10 cellular contexts compared by ENCODE assay signal in genomic region chr11:115500547-115501503, GRCh38. TPM values are rescaled to one million over a fixed set of nuclear protein-coding genes. Genes with fewer than 3 reads are reported as not detected.
DNase-seq lines count a peak whose midpoint lies in the region; ATAC-seq and TF ChIP-seq lines count a peak whose summit lies in the region.
"Had no signal": no experiment of that assay in that cellular context is flagged by ENCODE, and none has a peak within 500 bp of the region (broad histone marks: within the 10 kb centered on the region; RNA-seq: fewer than 3 reads in every experiment).

No MANE protein-coding gene starts in this region.

- H3K4me3 ChIP-seq in MG63 (peak overlapping the region; percentile 56), esophagus squamous epithelium (peak overlapping the region in 3 of 4 donors; percentile 15 to 74 (median 37))

- H3K4me1 ChIP-seq in esophagus squamous epithelium: peaks cover 9 to 53% (median 10%) of the 10 kb centered on the region in 3 donors

- TF ChIP-seq POLR2A in esophagus squamous epithelium (IDR thresholded peaks at IDR 0.05): no peak

- peak overlapping the region in 2 of 4 donors; percentile 31 to 39 for H3K27ac ChIP-seq in esophagus squamous epithelium

- 58 to 60% methylated on average over 13 to 14 of the region's 14 CpGs for WGBS in esophagus squamous epithelium, 2 donors

- H3K27me3 ChIP-seq in MG63 (no peaks in the 10 kb centered on the region), esophagus squamous epithelium (peaks cover 0 to 57% (median 0%) of the 10 kb centered on the region in 4 donors)

- H3K36me3 ChIP-seq in MG63 (no peaks in the 10 kb centered on the region), esophagus squamous epithelium (no peaks in the 10 kb centered on the region)

- H3K9me3 ChIP-seq in MG63: no peaks in the 10 kb centered on the region
- H3K9me3 ChIP-seq in esophagus squamous epithelium: no peaks in the 10 kb centered on the region

- DNase-seq in MG63: no peak
- peak; percentile 13 for DNase-seq in NCI-H82 treated with DMSO at 0.1 percent for 48 hours (lab: John Stamatoyannopoulos, UW; ENCODE audit: unreplicated experiment)
- no peak for DNase-seq in esophagus squamous epithelium (lab: John Stamatoyannopoulos, UW)
- no peak for DNase-seq in sciatic nerve (ENCODE audit: low spot score)
- no peak for DNase-seq in T-helper 2 cell
- DNase-seq: immature natural killer cell, NCI-H1092 treated with DMSO at 0.1 percent for 48 hours had no signal

- no peak for TF ChIP-seq CTCF in esophagus squamous epithelium (IDR thresholded peaks at IDR 0.05)

- peak; percentile 7 for ATAC-seq in sciatic nerve
- ATAC-seq in HG02623 (IDR thresholded peaks at IDR 0.05; ENCODE audit: unreplicated experiment): no peak
- no peak for ATAC-seq in GM21528 (IDR thresholded peaks at IDR 0.05; ENCODE audit: low FRiP score, unreplicated experiment)
- no peak for ATAC-seq in activated CD4-positive, CD25-positive, alpha-beta regulatory T cell treated with anti-CD3 and anti-CD28 coated beads, Interleukin-2, amount 50 U/mL, for 24 hours

- intact Hi-C loops in esophagus squamous epithelium (cut with DNase I) (loop anchor here (10.0 kb wide), 1 partner anchor 264 kb away; no protein-coding TSS in a partner anchor), sciatic nerve (cut with DNase I) (loop anchor here (10.0 kb wide), 1 partner anchor 166 kb away; no protein-coding TSS in a partner anchor)

RNA-seq across cellular contexts. Expression of gene CADM1, which starts 3.4 kb away (rescaled TPM):
- total RNA-seq in MG63 (2014; rRNA removed; shearing (Covaris generic); ENCODE audit: low replicate concordance): 34.4 and 49.3 TPM in 2 replicates
- total RNA-seq in esophagus squamous epithelium (10 to 100 TPM in 2 of 4 donors, 1 to 10 TPM in 2; 1.7 to 15.1 (median 8.3) TPM), sciatic nerve (58.7 TPM)
